Comparison of ENCODE assay signal across 14 cellular contexts in the genomic region with DNA sequence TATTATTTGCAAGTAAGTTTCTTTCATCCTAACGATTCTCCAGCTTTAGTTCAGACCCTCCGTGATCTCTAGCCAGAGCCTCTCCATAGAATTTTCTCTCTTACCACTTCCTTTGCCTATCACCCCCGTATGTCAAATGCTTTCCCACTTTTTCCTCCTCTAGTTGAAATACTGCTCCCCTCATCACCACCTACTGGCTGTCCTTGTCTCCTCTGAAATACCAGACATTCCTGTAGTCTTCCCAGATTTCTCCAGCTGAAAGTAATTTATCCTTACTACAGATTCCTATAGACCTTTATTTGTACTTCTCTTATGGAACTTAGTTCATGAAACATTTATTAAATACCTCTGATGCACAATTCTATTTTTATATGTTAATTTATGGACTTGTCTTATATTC. TPM values are rescaled to one million over a fixed set of nuclear protein-coding genes. Genes with fewer than 3 reads are reported as not detected.
A peak's percentile ranks its signal among the peaks of the same experiment; 100 is the strongest.
DNase-seq lines count a peak whose midpoint lies in the region; ATAC-seq and TF ChIP-seq lines count a peak whose summit lies in the region.
"Had no signal": no experiment of that assay in that cellular context is flagged by ENCODE, and none has a peak within 500 bp of the region (broad histone marks: within the 10 kb centered on the region; RNA-seq: fewer than 3 reads in every experiment).

No MANE protein-coding gene starts in this region.

- H3K23ac ChIP-seq in trophoblast cell (ENCODE audit: low read length), result no peak overlapping the region

- DNase-seq in GM03348 (ENCODE audit: low spot score) (peak; percentile 76), fibroblast of villous mesenchyme (ENCODE audit: low read depth) (peak; percentile 17), trophoblast cell (no peak), COLO668 (lab: John Stamatoyannopoulos, UW; ENCODE audit: unreplicated experiment) (no peak), NCI-H1105 (lab: John Stamatoyannopoulos, UW) (no peak)
- DNase-seq: activated CD4-positive, alpha-beta T cell treated with anti-CD3 and anti-CD28 coated beads, Interleukin-2, amount 50 U/mL, for 4 hours; erythroblast; MV-4-11; naive thymus-derived CD8-positive, alpha-beta T cell; Peyer's patch; substantia nigra had no signal

- H3K4me2 ChIP-seq in trophoblast cell (ENCODE audit: low read length), result no peak overlapping the region

- H3K9me3 ChIP-seq in trophoblast cell (ENCODE audit: insufficient read depth, low read depth, low read length), result no peaks in the 10 kb centered on the region
- H3K9me3 ChIP-seq: Peyer's patch had no signal

- no peak overlapping the region for H2BK12ac ChIP-seq in trophoblast cell (ENCODE audit: low read length)

- peaks cover 10% of the 10 kb centered on the region for H3K79me1 ChIP-seq in trophoblast cell (ENCODE audit: low read length)

- no CpG with 5 or more reads among the region's 3 CpGs for whole genome bisulfite sequencing in trophoblast cell (ENCODE audit: extremely low coverage, insufficient coverage, insufficient read length)

- H3K79me2 ChIP-seq in trophoblast cell (ENCODE audit: control insufficient read depth, insufficient read depth, low read length, poor library complexity), result no peaks in the 10 kb centered on the region

- H2BK5ac ChIP-seq in trophoblast cell (ENCODE audit: low read depth, low read length, poor library complexity), result no peak overlapping the region

- H3K9ac ChIP-seq in trophoblast cell (ENCODE audit: low read length), result no peak overlapping the region

- H3K27me3 ChIP-seq in trophoblast cell (ENCODE audit: insufficient read depth, low read length), result no peaks in the 10 kb centered on the region
- H3K27me3 ChIP-seq: Peyer's patch had no signal

- no peak overlapping the region for H2BK120ac ChIP-seq in trophoblast cell (ENCODE audit: insufficient read depth, low read length, poor library complexity)

- H2AK5ac ChIP-seq in trophoblast cell (ENCODE audit: low read length), result no peak overlapping the region

- ATAC-seq in SK-N-SH treated with all-trans-retinoic acid at 6 μM for 48 hours (peak; percentile 54), HG02885 (IDR thresholded peaks at IDR 0.05; ENCODE audit: poor library complexity, unreplicated experiment) (no peak)
- ATAC-seq: activated T-helper 17 cell treated with anti-CD3 and anti-CD28 coated beads, Interleukin-2, amount 50 U/mL, for 72 hours; naive thymus-derived CD8-positive, alpha-beta T cell had no signal

- no peak overlapping the region for H2AFZ ChIP-seq in trophoblast cell (ENCODE audit: insufficient read depth, low read length, poor library complexity)

- no peak overlapping the region for H3K4ac ChIP-seq in trophoblast cell (ENCODE audit: low read depth, low read length)

- H3K4me3 ChIP-seq in fibroblast of villous mesenchyme (ENCODE audit: low read depth, low read length) (no peak overlapping the region), trophoblast cell (ENCODE audit: low read depth, low read length) (no peak overlapping the region)
- H3K4me3 ChIP-seq: Peyer's patch had no signal

- H3K18ac ChIP-seq in trophoblast cell (ENCODE audit: low read length), result no peak overlapping the region

- no peaks in the 10 kb centered on the region for H3K36me3 ChIP-seq in trophoblast cell (ENCODE audit: control insufficient read depth in 1 of 2, insufficient read depth in 2 of 2, low read length in 2 of 2)
- H3K36me3 ChIP-seq: Peyer's patch had no signal

- H4K91ac ChIP-seq in trophoblast cell (ENCODE audit: low read depth, low read length), result no peak overlapping the region

- H4K12ac ChIP-seq in trophoblast cell (ENCODE audit: low read depth, low read length), result no peak overlapping the region

- H3K4me1 ChIP-seq in trophoblast cell (ENCODE audit: control insufficient read depth in 1 of 2, insufficient read depth in 2 of 2, low read length in 2 of 2), result peaks cover 2 to 6% of the 10 kb centered on the region in 2 experiments
- H3K4me1 ChIP-seq: Peyer's patch had no signal

- H4K8ac ChIP-seq in trophoblast cell (ENCODE audit: low read depth, low read length), result no peak overlapping the region

- TF ChIP-seq CTCF in fibroblast of villous mesenchyme (IDR thresholded peaks at IDR 0.05; ENCODE audit: insufficient read depth, low read depth, low read length), result peak; percentile 23

- no peak overlapping the region for H3K14ac ChIP-seq in trophoblast cell (ENCODE audit: low read length)

- peak overlapping the region; percentile 60 for H3K27ac ChIP-seq in trophoblast cell (ENCODE audit: low read depth, low read length)
- H3K27ac ChIP-seq: Peyer's patch had no signal

TF ChIP-seq in SK-N-SH treated with all-trans-retinoic acid at 6 μM for 48 hours, 23 proteins besides CTCF, POLR2A, EP300 and RAD21:
- no peak for TF ChIP-seq GLIS3 (CRISPR knock-in tag; IDR thresholded peaks at IDR 0.05)
- no peak for TF ChIP-seq ISL1 (CRISPR knock-in tag; IDR thresholded peaks at IDR 0.05)
- no peak for TF ChIP-seq ZNF8 (CRISPR knock-in tag; IDR thresholded peaks at IDR 0.05)
- TF ChIP-seq ZC3H10 (CRISPR knock-in tag; IDR thresholded peaks at IDR 0.05), result no peak
- TF ChIP-seq, protein P1, sequence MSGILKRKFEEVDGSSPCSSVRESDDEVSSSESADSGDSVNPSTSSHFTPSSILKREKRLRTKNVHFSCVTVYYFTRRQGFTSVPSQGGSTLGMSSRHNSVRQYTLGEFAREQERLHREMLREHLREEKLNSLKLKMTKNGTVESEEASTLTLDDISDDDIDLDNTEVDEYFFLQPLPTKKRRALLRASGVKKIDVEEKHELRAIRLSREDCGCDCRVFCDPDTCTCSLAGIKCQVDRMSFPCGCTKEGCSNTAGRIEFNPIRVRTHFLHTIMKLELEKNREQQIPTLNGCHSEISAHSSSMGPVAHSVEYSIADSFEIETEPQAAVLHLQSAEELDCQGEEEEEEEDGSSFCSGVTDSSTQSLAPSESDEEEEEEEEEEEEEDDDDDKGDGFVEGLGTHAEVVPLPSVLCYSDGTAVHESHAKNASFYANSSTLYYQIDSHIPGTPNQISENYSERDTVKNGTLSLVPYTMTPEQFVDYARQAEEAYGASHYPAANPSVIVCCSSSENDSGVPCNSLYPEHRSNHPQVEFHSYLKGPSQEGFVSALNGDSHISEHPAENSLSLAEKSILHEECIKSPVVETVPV (CRISPR knock-in tag; IDR thresholded peaks at IDR 0.05), result no peak
TF ChIP-seq in SK-N-SH treated with all-trans-retinoic acid at 6 μM for 48 hours: peak in this region for 0.

RNA-seq across cellular contexts. Expression of a gene that starts 36.0 kb away (rescaled TPM):
- total RNA-seq in fibroblast of villous mesenchyme, result 29.4 and 55.7 TPM in 2 replicates
- 23.0 and 24.6 TPM in 2 replicates for polyA plus RNA-seq in trophoblast cell (2013)

Comparison
In these comparisons a context has a peak if more than half of its experiments do, and no peak if none do; other contexts are left out.
1. DNase-seq: peak in GM03348 (single experiment) and fibroblast of villous mesenchyme (single experiment); none in trophoblast cell (0 of 2), COLO668 (single experiment) and NCI-H1105 (single experiment).